Comparison of ENCODE assay signal across 1 cellular context in the genomic region with DNA sequence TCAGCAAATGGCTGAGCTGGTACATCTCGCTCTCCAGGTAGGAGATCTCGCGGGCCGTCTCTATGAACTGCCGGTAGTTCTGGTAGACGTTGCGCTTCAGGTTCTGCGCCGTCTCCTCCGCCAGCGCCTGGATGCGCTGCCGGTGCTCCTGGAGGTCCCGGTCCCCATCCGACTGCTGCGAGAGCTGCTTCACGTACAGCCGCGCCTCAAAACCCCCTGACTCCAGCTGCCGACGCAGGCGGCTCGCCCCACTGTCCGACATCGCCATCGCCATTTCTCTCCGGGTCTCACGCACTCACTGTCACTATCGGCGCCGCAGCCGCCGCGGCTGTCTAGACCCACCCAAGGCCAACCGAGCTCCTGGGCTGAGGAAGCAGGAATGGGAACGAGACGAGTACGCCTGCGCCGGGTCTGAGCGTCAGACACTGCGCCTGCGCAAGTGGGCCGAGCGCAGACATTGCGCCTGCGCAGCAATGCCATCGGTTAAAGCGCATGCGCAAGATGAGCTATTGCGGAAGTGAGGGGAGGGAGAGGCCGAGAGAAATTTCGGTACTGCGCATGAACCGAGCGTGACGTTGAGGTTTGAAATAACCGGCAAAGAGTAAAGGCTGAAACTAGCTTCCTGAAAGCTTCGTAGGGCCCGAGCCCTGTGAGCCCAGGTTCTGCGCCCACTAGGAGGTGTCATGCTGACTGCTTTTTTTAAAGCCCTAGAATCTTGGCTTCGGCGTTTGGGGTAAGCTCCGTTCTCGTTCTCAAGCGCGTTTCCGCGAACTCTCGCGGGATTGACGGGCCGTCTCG.
TF ChIP-seq lines count a peak whose summit lies in the region.

A gene with protein sequence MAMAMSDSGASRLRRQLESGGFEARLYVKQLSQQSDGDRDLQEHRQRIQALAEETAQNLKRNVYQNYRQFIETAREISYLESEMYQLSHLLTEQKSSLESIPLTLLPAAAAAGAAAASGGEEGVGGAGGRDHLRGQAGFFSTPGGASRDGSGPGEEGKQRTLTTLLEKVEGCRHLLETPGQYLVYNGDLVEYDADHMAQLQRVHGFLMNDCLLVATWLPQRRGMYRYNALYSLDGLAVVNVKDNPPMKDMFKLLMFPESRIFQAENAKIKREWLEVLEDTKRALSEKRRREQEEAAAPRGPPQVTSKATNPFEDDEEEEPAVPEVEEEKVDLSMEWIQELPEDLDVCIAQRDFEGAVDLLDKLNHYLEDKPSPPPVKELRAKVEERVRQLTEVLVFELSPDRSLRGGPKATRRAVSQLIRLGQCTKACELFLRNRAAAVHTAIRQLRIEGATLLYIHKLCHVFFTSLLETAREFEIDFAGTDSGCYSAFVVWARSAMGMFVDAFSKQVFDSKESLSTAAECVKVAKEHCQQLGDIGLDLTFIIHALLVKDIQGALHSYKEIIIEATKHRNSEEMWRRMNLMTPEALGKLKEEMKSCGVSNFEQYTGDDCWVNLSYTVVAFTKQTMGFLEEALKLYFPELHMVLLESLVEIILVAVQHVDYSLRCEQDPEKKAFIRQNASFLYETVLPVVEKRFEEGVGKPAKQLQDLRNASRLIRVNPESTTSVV (minus strand): TSS at position 381 of the 798 bp plus-strand sequence. CDS start 107 bp downstream, at position 274.

TF ChIP-seq in HepG2, 621 proteins besides CTCF, POLR2A, EP300 and RAD21 (continued from another document and continues in another):
- peak; percentile 91; the same call in 1 of the 2 replicates for TF ChIP-seq KMT2A (CRISPR knock-in tag; IDR thresholded peaks at IDR 0.05)
- TF ChIP-seq GABPB1 (CRISPR knock-in tag; IDR thresholded peaks at IDR 0.05), result peak; percentile 87
- peak; percentile 84 for TF ChIP-seq PHF20 (CRISPR knock-in tag; IDR thresholded peaks at IDR 0.05)
- peak; percentile 80; the same call in 1 of the 2 replicates for TF ChIP-seq SMAD1 (CRISPR knock-in tag; IDR thresholded peaks at IDR 0.05; ENCODE audit: borderline replicate concordance, low read depth)
- TF ChIP-seq ZNF256 (CRISPR knock-in tag; conservative IDR thresholded peaks at IDR 0.05), result no peak
- TF ChIP-seq PHF21A (CRISPR knock-in tag; IDR thresholded peaks at IDR 0.05), result peak; percentile 70; the same call in 1 of the 2 replicates
- no peak; the same call in 1 of the 2 replicates for TF ChIP-seq ZBTB20 (CRISPR knock-in tag; IDR thresholded peaks at IDR 0.05; ENCODE audit: borderline replicate concordance, low read depth)
- peak; percentile 85; the same call in 1 of the 2 replicates for TF ChIP-seq ZNF619 (CRISPR knock-in tag; IDR thresholded peaks at IDR 0.05)
- TF ChIP-seq, protein P1, sequence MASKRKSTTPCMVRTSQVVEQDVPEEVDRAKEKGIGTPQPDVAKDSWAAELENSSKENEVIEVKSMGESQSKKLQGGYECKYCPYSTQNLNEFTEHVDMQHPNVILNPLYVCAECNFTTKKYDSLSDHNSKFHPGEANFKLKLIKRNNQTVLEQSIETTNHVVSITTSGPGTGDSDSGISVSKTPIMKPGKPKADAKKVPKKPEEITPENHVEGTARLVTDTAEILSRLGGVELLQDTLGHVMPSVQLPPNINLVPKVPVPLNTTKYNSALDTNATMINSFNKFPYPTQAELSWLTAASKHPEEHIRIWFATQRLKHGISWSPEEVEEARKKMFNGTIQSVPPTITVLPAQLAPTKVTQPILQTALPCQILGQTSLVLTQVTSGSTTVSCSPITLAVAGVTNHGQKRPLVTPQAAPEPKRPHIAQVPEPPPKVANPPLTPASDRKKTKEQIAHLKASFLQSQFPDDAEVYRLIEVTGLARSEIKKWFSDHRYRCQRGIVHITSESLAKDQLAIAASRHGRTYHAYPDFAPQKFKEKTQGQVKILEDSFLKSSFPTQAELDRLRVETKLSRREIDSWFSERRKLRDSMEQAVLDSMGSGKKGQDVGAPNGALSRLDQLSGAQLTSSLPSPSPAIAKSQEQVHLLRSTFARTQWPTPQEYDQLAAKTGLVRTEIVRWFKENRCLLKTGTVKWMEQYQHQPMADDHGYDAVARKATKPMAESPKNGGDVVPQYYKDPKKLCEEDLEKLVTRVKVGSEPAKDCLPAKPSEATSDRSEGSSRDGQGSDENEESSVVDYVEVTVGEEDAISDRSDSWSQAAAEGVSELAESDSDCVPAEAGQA (IDR thresholded peaks at IDR 0.05; ENCODE audit: low read depth), result 0 out of 2 replicates have a peak, but pooled peaks have one; percentile 50
- TF ChIP-seq, protein P1 (CRISPR knock-in tag; IDR thresholded peaks at IDR 0.05; ENCODE audit: borderline replicate concordance), result no peak
- no peak for TF ChIP-seq HES4 (CRISPR knock-in tag; IDR thresholded peaks at IDR 0.05; ENCODE audit: borderline replicate concordance)
- TF ChIP-seq MIXL1 (CRISPR knock-in tag; IDR thresholded peaks at IDR 0.05), result 0 out of 2 replicates have a peak, but pooled peaks have one; percentile 43
- TF ChIP-seq ZNF792 (CRISPR knock-in tag; IDR thresholded peaks at IDR 0.05), result no peak
- TF ChIP-seq, protein P2, sequence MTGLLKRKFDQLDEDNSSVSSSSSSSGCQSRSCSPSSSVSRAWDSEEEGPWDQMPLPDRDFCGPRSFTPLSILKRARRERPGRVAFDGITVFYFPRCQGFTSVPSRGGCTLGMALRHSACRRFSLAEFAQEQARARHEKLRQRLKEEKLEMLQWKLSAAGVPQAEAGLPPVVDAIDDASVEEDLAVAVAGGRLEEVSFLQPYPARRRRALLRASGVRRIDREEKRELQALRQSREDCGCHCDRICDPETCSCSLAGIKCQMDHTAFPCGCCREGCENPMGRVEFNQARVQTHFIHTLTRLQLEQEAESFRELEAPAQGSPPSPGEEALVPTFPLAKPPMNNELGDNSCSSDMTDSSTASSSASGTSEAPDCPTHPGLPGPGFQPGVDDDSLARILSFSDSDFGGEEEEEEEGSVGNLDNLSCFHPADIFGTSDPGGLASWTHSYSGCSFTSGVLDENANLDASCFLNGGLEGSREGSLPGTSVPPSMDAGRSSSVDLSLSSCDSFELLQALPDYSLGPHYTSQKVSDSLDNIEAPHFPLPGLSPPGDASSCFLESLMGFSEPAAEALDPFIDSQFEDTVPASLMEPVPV (CRISPR knock-in tag; IDR thresholded peaks at IDR 0.05), result 0 out of 2 replicates have a peak, but pooled peaks have one; percentile 67
- peak; percentile 50 for TF ChIP-seq JARID2 (CRISPR knock-in tag; IDR thresholded peaks at IDR 0.05; ENCODE audit: insufficient replicate concordance)
- TF ChIP-seq, protein P3, sequence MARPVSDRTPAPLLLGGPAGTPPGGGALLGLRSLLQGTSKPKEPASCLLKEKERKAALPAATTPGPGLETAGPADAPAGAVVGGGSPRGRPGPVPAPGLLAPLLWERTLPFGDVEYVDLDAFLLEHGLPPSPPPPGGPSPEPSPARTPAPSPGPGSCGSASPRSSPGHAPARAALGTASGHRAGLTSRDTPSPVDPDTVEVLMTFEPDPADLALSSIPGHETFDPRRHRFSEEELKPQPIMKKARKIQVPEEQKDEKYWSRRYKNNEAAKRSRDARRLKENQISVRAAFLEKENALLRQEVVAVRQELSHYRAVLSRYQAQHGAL (CRISPR knock-in tag; IDR thresholded peaks at IDR 0.05; ENCODE audit: not compliant biosample characterization), result no peak
- peak; percentile 29; the same call in 1 of the 2 replicates for TF ChIP-seq NR2C2 (CRISPR knock-in tag; IDR thresholded peaks at IDR 0.05; ENCODE audit: borderline replicate concordance)
- TF ChIP-seq, protein P4, sequence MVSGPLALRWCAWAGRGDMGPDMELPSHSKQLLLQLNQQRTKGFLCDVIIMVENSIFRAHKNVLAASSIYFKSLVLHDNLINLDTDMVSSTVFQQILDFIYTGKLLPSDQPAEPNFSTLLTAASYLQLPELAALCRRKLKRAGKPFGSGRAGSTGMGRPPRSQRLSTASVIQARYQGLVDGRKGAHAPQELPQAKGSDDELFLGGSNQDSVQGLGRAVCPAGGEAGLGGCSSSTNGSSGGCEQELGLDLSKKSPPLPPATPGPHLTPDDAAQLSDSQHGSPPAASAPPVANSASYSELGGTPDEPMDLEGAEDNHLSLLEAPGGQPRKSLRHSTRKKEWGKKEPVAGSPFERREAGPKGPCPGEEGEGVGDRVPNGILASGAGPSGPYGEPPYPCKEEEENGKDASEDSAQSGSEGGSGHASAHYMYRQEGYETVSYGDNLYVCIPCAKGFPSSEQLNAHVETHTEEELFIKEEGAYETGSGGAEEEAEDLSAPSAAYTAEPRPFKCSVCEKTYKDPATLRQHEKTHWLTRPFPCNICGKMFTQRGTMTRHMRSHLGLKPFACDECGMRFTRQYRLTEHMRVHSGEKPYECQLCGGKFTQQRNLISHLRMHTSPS (CRISPR knock-in tag; IDR thresholded peaks at IDR 0.05; ENCODE audit: low read depth), result no peak
- TF ChIP-seq STAT5B (CRISPR knock-in tag; IDR thresholded peaks at IDR 0.05), result 0 out of 2 replicates have a peak, but pooled peaks have one; percentile 17
- TF ChIP-seq, protein P5, sequence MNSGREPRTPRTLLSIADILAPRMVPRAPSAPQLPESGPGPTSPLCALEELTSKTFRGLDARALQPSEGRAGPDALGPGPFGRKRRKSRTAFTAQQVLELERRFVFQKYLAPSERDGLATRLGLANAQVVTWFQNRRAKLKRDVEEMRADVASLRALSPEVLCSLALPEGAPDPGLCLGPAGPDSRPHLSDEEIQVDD (CRISPR knock-in tag; IDR thresholded peaks at IDR 0.05; ENCODE audit: borderline replicate concordance), result peak; percentile 86; the same call in 1 of the 2 replicates
- TF ChIP-seq SP2 (CRISPR knock-in tag; IDR thresholded peaks at IDR 0.05), result 0 out of 2 replicates have a peak, but pooled peaks have one; percentile 16
- no peak for TF ChIP-seq GTF3A (CRISPR knock-in tag; conservative IDR thresholded peaks at IDR 0.05)
- no peak for TF ChIP-seq MAZ (IDR thresholded peaks at IDR 0.05; ENCODE audit: borderline replicate concordance, low read depth, low read length)
- TF ChIP-seq MAZ (CRISPR knock-in tag; IDR thresholded peaks at IDR 0.05; ENCODE audit: low read depth), result peak; percentile 68; the same call in 1 of the 2 replicates
- TF ChIP-seq, protein P6, sequence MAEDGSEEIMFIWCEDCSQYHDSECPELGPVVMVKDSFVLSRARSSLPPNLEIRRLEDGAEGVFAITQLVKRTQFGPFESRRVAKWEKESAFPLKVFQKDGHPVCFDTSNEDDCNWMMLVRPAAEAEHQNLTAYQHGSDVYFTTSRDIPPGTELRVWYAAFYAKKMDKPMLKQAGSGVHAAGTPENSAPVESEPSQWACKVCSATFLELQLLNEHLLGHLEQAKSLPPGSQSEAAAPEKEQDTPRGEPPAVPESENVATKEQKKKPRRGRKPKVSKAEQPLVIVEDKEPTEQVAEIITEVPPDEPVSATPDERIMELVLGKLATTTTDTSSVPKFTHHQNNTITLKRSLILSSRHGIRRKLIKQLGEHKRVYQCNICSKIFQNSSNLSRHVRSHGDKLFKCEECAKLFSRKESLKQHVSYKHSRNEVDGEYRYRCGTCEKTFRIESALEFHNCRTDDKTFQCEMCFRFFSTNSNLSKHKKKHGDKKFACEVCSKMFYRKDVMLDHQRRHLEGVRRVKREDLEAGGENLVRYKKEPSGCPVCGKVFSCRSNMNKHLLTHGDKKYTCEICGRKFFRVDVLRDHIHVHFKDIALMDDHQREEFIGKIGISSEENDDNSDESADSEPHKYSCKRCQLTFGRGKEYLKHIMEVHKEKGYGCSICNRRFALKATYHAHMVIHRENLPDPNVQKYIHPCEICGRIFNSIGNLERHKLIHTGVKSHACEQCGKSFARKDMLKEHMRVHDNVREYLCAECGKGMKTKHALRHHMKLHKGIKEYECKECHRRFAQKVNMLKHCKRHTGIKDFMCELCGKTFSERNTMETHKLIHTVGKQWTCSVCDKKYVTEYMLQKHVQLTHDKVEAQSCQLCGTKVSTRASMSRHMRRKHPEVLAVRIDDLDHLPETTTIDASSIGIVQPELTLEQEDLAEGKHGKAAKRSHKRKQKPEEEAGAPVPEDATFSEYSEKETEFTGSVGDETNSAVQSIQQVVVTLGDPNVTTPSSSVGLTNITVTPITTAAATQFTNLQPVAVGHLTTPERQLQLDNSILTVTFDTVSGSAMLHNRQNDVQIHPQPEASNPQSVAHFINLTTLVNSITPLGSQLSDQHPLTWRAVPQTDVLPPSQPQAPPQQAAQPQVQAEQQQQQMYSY (CRISPR knock-in tag; IDR thresholded peaks at IDR 0.05), result no peak
- TF ChIP-seq, protein P7, sequence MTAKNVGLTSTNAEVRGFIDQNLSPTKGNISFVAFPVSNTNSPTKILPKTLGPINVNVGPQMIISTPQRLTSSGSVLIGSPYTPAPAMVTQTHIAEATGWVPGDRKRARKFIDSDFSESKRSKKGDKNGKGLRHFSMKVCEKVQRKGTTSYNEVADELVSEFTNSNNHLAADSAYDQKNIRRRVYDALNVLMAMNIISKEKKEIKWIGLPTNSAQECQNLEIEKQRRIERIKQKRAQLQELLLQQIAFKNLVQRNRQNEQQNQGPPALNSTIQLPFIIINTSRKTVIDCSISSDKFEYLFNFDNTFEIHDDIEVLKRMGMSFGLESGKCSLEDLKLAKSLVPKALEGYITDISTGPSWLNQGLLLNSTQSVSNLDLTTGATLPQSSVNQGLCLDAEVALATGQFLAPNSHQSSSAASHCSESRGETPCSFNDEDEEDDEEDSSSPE (CRISPR knock-in tag; IDR thresholded peaks at IDR 0.05), result peak; percentile 70
- peak; percentile 71; the same call in 1 of the 2 replicates for TF ChIP-seq FOXK2 (IDR thresholded peaks at IDR 0.05)
- no peak for TF ChIP-seq MED13 (CRISPR knock-in tag; IDR thresholded peaks at IDR 0.05)
- TF ChIP-seq TSC22D2 (CRISPR knock-in tag; IDR thresholded peaks at IDR 0.05; ENCODE audit: borderline replicate concordance), result peak; percentile 39; the same call in 1 of the 2 replicates
- TF ChIP-seq CHD4 (IDR thresholded peaks at IDR 0.05; ENCODE audit: borderline replicate concordance, low read length), result 0 out of 2 replicates have a peak, but pooled peaks have one; percentile 35
- 0 out of 2 replicates have a peak, but pooled peaks have one; percentile 27 for TF ChIP-seq TOPORS (CRISPR knock-in tag; IDR thresholded peaks at IDR 0.05)
- peak; percentile 84 for TF ChIP-seq POGZ (CRISPR knock-in tag; IDR thresholded peaks at IDR 0.05)
- peak; percentile 51; the same call in 1 of the 2 replicates for TF ChIP-seq ZNF138 (CRISPR knock-in tag; IDR thresholded peaks at IDR 0.05; ENCODE audit: low read depth)
- no peak for TF ChIP-seq THYN1 (CRISPR knock-in tag; IDR thresholded peaks at IDR 0.05; ENCODE audit: borderline replicate concordance, low read depth)
